Comparison of ENCODE assay signal across 27 cellular contexts in the genomic region with DNA sequence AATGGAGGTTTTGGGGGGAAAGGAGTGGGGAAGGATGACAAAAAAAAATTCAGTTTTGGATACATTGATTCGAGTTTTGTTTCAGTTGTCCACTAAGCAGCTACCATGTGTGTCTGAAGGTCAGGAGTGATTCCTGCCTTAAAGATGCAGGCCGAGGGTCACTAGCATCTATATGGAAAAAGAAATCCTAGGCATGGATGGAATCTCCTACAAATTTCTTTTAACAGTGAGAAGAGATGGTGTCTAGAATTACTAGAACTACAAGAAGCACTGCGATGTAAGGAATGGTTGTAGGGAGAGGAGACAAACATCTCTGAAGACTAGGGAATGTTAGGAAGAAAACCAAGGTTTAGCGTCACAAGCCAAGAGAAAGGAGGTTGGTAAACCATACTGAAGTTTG.
"Had no signal": no experiment of that assay in that cellular context is flagged by ENCODE, and none has a peak within 500 bp of the region (broad histone marks: within the 10 kb centered on the region; RNA-seq: fewer than 3 reads in every experiment).

No MANE protein-coding gene starts in this region.

- DNase-seq: stimulated activated CD4-positive, alpha-beta T cell treated with anti-CD3 and anti-CD28 coated beads, Interleukin-2, amount 100 ng/mL, for 48 hours; stimulated activated CD4-positive, alpha-beta T cell treated with anti-CD3 and anti-CD28 coated beads, Interleukin-4, amount 100 ng/mL, for 1 hour; stimulated activated CD4-positive, alpha-beta T cell treated with anti-CD3 and anti-CD28 coated beads, Interleukin-4, amount 100 ng/mL, for 24 hours; stimulated activated CD4-positive, alpha-beta T cell treated with anti-CD3 and anti-CD28 coated beads, Interleukin-4, amount 100 ng/mL, for 4 hours; stimulated activated CD8-positive, alpha-beta memory T cell treated with anti-CD3 and anti-CD28 coated beads, Interleukin-4, amount 100 ng/mL, for 48 hours; stimulated activated naive B cell treated with anti-CD40 and anti-IgM and Interleukin-4, amounts not matched to agents 10 μg/mL and 1 μg/mL and 100 μg/mL, for 72 hours; stimulated activated naive CD4-positive, alpha-beta T cell; stimulated activated naive CD4-positive, alpha-beta T cell treated with Interleukin-2 at 50 U/mL for 16 hours; stimulated activated naive CD8-positive, alpha-beta T cell treated with anti-CD3 and anti-CD28 coated beads, Interleukin-15, amount 100 ng/mL, for 72 hours; stimulated activated naive CD8-positive, alpha-beta T cell treated with anti-CD3 and anti-CD28 coated beads, Interleukin-15, Interleukin-2, amounts not matched to agents 100 U/mL and 50 U/mL, for 24 hours; stomach; substantia nigra; testis; thyroid gland; tibial artery; transverse colon; upper lobe of left lung; upper lobe of right lung; uterus had no signal

- H3K27ac ChIP-seq: stomach, suprapubic skin, testis, thoracic aorta, thyroid gland, tibial artery, tibial nerve, transverse colon, upper lobe of left lung, upper lobe of right lung, uterus, vagina had no signal

- H3K36me3 Mint-ChIP-seq: stimulated activated effector memory CD8-positive, alpha-beta T cell treated with anti-CD3 and anti-CD28 coated beads, Interleukin-12 subunit alpha, Interleukin-12 subunit beta, amount 100 ng/mL, for 72 hours; stimulated activated memory B cell treated with anti-CD40 and anti-IgM and Interleukin-4, amounts not matched to agents 10 μg/mL and 1 μg/mL and 100 μg/mL, for 72 hours; type B pancreatic cell had no signal

- H3K4me3 ChIP-seq: stomach, suprapubic skin, testis, thoracic aorta, thyroid gland, tibial artery, tibial nerve, transverse colon, upper lobe of left lung, upper lobe of right lung, uterus, vagina had no signal

- H3K9me3 Mint-ChIP-seq: stimulated activated effector memory CD8-positive, alpha-beta T cell treated with anti-CD3 and anti-CD28 coated beads, Interleukin-12 subunit alpha, Interleukin-12 subunit beta, amount 100 ng/mL, for 72 hours; stimulated activated memory B cell treated with anti-CD40 and anti-IgM and Interleukin-4, amounts not matched to agents 10 μg/mL and 1 μg/mL and 100 μg/mL, for 72 hours; stimulated activated naive B cell treated with anti-CD40 and anti-IgM and Interleukin-4, amounts not matched to agents 10 μg/mL and 1 μg/mL and 100 μg/mL, for 72 hours; stimulated activated naive CD8-positive, alpha-beta T cell treated with anti-CD3 and anti-CD28 coated beads, Interleukin-15, amount 100 ng/mL, for 72 hours; stimulated activated naive CD8-positive, alpha-beta T cell treated with anti-CD3 and anti-CD28 coated beads, Interleukin-15, Interleukin-2, amounts not matched to agents 100 ng/mL and 50 ng/mL, for 24 hours; type B pancreatic cell had no signal

- H3K27me3 Mint-ChIP-seq: stimulated activated memory B cell treated with anti-CD40 and anti-IgM and Interleukin-4, amounts not matched to agents 10 μg/mL and 1 μg/mL and 100 μg/mL, for 72 hours; stimulated activated naive B cell treated with anti-CD40 and anti-IgM and Interleukin-4, amounts not matched to agents 10 μg/mL and 1 μg/mL and 100 μg/mL, for 72 hours; stimulated activated naive CD8-positive, alpha-beta T cell treated with anti-CD3 and anti-CD28 coated beads, Interleukin-15, amount 100 ng/mL, for 72 hours had no signal

- H3K4me1 ChIP-seq: stomach, suprapubic skin, testis, thyroid gland, tibial artery, transverse colon, upper lobe of left lung, upper lobe of right lung, uterus, vagina had no signal

- H3K4me3 Mint-ChIP-seq: stimulated activated effector memory CD8-positive, alpha-beta T cell treated with anti-CD3 and anti-CD28 coated beads, Interleukin-12 subunit alpha, Interleukin-12 subunit beta, amount 100 ng/mL, for 72 hours; stimulated activated memory B cell treated with anti-CD40 and anti-IgM and Interleukin-4, amounts not matched to agents 10 μg/mL and 1 μg/mL and 100 μg/mL, for 72 hours; stimulated activated naive B cell treated with anti-CD40 and anti-IgM and Interleukin-4, amounts not matched to agents 10 μg/mL and 1 μg/mL and 100 μg/mL, for 72 hours; stimulated activated naive CD8-positive, alpha-beta T cell treated with anti-CD3 and anti-CD28 coated beads, Interleukin-15, amount 100 ng/mL, for 72 hours; stimulated activated naive CD8-positive, alpha-beta T cell treated with anti-CD3 and anti-CD28 coated beads, Interleukin-15, Interleukin-2, amounts not matched to agents 100 ng/mL and 50 ng/mL, for 24 hours; type B pancreatic cell had no signal

- H3K9me3 ChIP-seq: stomach, suprapubic skin, testis, thoracic aorta, thyroid gland, tibial artery, tibial nerve, transverse colon, upper lobe of left lung, upper lobe of right lung, uterus, vagina had no signal

- H3K4me1 Mint-ChIP-seq: stimulated activated effector memory CD8-positive, alpha-beta T cell treated with anti-CD3 and anti-CD28 coated beads, Interleukin-12 subunit alpha, Interleukin-12 subunit beta, amount 100 ng/mL, for 72 hours; stimulated activated memory B cell treated with anti-CD40 and anti-IgM and Interleukin-4, amounts not matched to agents 10 μg/mL and 1 μg/mL and 100 μg/mL, for 72 hours; stimulated activated naive B cell treated with anti-CD40 and anti-IgM and Interleukin-4, amounts not matched to agents 10 μg/mL and 1 μg/mL and 100 μg/mL, for 72 hours; stimulated activated naive CD8-positive, alpha-beta T cell treated with anti-CD3 and anti-CD28 coated beads, Interleukin-15, amount 100 ng/mL, for 72 hours had no signal

- H3K36me3 ChIP-seq: stomach, suprapubic skin, thoracic aorta, thyroid gland, tibial artery, tibial nerve, transverse colon, upper lobe of left lung, upper lobe of right lung, uterus, vagina had no signal

- H3K27ac Mint-ChIP-seq: stimulated activated effector memory CD8-positive, alpha-beta T cell treated with anti-CD3 and anti-CD28 coated beads, Interleukin-12 subunit alpha, Interleukin-12 subunit beta, amount 100 ng/mL, for 72 hours; stimulated activated memory B cell treated with anti-CD40 and anti-IgM and Interleukin-4, amounts not matched to agents 10 μg/mL and 1 μg/mL and 100 μg/mL, for 72 hours; stimulated activated naive B cell treated with anti-CD40 and anti-IgM and Interleukin-4, amounts not matched to agents 10 μg/mL and 1 μg/mL and 100 μg/mL, for 72 hours; stimulated activated naive CD8-positive, alpha-beta T cell treated with anti-CD3 and anti-CD28 coated beads, Interleukin-15, amount 100 ng/mL, for 72 hours; stimulated activated naive CD8-positive, alpha-beta T cell treated with anti-CD3 and anti-CD28 coated beads, Interleukin-15, Interleukin-2, amounts not matched to agents 100 ng/mL and 50 ng/mL, for 24 hours; type B pancreatic cell had no signal

- H3K27me3 ChIP-seq: stomach, suprapubic skin, testis, thyroid gland, tibial artery, tibial nerve, transverse colon, upper lobe of left lung, upper lobe of right lung, uterus, vagina had no signal

- ATAC-seq: stimulated activated effector memory CD8-positive, alpha-beta T cell treated with anti-CD3 and anti-CD28 coated beads, Interleukin-12 subunit alpha, Interleukin-12 subunit beta, amount 100 ng/mL, for 72 hours; stimulated activated memory B cell treated with anti-CD40 and anti-IgM and Interleukin-4, amounts not matched to agents 10 μg/mL and 1 μg/mL and 100 μg/mL, for 72 hours; stimulated activated naive B cell treated with anti-CD40 and anti-IgM and Interleukin-4, amounts not matched to agents 10 μg/mL and 1 μg/mL and 100 μg/mL, for 72 hours; stimulated activated naive CD8-positive, alpha-beta T cell treated with anti-CD3 and anti-CD28 coated beads, Interleukin-15, amount 100 ng/mL, for 72 hours; stimulated activated naive CD8-positive, alpha-beta T cell treated with anti-CD3 and anti-CD28 coated beads, Interleukin-15, Interleukin-2, amounts not matched to agents 100 U/mL and 50 U/mL, for 24 hours; upper lobe of right lung had no signal
